Comparison of ENCODE assay signal across 8 cellular contexts in the genomic region with DNA sequence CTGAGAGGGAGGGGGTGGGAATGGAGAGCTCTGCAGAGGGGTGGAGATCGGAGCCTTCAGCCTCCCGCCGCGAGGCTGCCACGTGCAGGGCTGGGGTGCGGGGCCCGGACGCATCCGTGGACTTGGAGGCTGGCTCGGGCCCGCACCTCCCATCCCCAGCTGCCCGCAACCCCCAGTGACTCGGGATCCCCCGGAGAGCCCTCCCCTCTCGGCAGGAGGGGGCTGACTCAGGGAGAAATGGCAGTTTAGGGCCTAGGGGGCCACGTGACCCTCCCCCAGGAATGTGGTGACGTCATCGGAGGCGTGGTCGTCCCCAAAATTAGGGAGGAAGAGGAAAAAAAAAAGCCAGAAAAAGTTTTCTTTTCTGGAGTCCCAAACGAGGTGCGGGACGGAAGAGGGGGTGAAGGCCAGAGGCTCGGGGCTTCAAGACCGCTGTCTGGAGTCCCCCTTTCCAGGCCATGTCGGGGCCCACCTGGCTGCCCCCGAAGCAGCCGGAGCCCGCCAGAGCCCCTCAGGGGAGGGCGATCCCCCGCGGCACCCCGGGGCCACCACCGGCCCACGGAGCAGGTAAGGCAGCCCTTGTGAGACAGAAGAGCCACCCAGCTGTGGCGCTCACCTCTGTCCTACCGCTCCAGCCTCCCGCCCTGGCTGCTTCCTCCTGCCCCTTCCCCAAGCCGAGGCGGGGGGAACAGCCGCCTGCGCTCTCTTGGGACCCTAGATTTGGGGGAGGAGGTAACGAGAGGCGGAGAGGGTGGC. TPM values are rescaled to one million over a fixed set of nuclear protein-coding genes. Genes with fewer than 3 reads are reported as not detected.
DNase-seq lines count a peak whose midpoint lies in the region; ATAC-seq and TF ChIP-seq lines count a peak whose summit lies in the region.

A gene with protein sequence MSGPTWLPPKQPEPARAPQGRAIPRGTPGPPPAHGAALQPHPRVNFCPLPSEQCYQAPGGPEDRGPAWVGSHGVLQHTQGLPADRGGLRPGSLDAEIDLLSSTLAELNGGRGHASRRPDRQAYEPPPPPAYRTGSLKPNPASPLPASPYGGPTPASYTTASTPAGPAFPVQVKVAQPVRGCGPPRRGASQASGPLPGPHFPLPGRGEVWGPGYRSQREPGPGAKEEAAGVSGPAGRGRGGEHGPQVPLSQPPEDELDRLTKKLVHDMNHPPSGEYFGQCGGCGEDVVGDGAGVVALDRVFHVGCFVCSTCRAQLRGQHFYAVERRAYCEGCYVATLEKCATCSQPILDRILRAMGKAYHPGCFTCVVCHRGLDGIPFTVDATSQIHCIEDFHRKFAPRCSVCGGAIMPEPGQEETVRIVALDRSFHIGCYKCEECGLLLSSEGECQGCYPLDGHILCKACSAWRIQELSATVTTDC (plus strand): TSS at position 348 of the 756 bp plus-strand sequence. CDS start 111 bp downstream, at position 459.

- H3K4me1 ChIP-seq in right cardiac atrium (ENCODE audit: control insufficient read depth, insufficient read depth, low read length) (no peaks in the 10 kb centered on the region), prostate gland (replicated peaks) (peaks cover 20% of the 10 kb centered on the region)

- peak; percentile 43 for ATAC-seq in HG02678 (IDR thresholded peaks at IDR 0.05; ENCODE audit: unreplicated experiment)
- ATAC-seq in SK-N-SH treated with all-trans-retinoic acid at 6 μM for 48 hours, result peak; percentile 50
- ATAC-seq in right cardiac atrium, result peak; percentile 79
- no peak for ATAC-seq in GM19035 (IDR thresholded peaks at IDR 0.05; ENCODE audit: unreplicated experiment)

- H3K36me3 ChIP-seq in prostate gland, result peaks cover 0 to 5% of the 10 kb centered on the region in 2 donors

- H3K4me3 ChIP-seq in astrocyte of the cerebellum (ENCODE audit: low read depth, low read length) (peak within 1 kb of the TSS; percentile 97), right cardiac atrium (ENCODE audit: low read length) (peak within 1 kb of the TSS; percentile 89), prostate gland (peak within 1 kb of the TSS; percentile 41 to 57)

- intact Hi-C loops in right cardiac atrium (cut with DNase I) (no loop called here), prostate gland (cut with DNase I) (no loop called here)

- peak within 1 kb of the TSS; percentile 85 for H3K27ac ChIP-seq in right cardiac atrium (ENCODE audit: low read length)
- H3K27ac ChIP-seq in prostate gland, result peak within 1 kb of the TSS; percentile 86 to 98

- under 1% methylated on average over 44 of the region's 44 CpGs for whole genome bisulfite sequencing in right cardiac atrium
- 3% methylated on average over 41 of the region's 44 CpGs for WGBS in prostate gland

- H3K9me3 ChIP-seq in right cardiac atrium (ENCODE audit: control insufficient read depth, low read length) (no peaks in the 10 kb centered on the region), prostate gland (no peaks in the 10 kb centered on the region)

- DNase-seq in Caki2 (ENCODE audit: low read depth) (peak; percentile 88), astrocyte of the cerebellum (ENCODE audit: low read depth) (peak; percentile 80), right cardiac atrium (peak; percentile 94 to 97 (median 96)), prostate gland (ENCODE audit: low spot score) (peak; percentile 81), NCI-H774 (lab: John Stamatoyannopoulos, UW) (no peak)

- peak; percentile 64 for TF ChIP-seq POLR2A in prostate gland (IDR thresholded peaks at IDR 0.05)

- in situ Hi-C loops in Caki2 (cut with HindIII; ENCODE audit: low pct_unique_long_range_greater_than_20kb, low sequenced_read_pairs), result no loop called here
- in situ Hi-C loops in astrocyte of the cerebellum (cut with HindIII; ENCODE audit: low sequenced_read_pairs), result no loop called here

- H3K27me3 ChIP-seq in right cardiac atrium (ENCODE audit: control insufficient read depth, insufficient read depth), result no peaks in the 10 kb centered on the region
- H3K27me3 ChIP-seq in prostate gland (replicated peaks; ENCODE audit: insufficient read depth), result no peaks in the 10 kb centered on the region

- TF ChIP-seq CTCF in astrocyte of the cerebellum (IDR thresholded peaks at IDR 0.05; ENCODE audit: low read depth, low read length, missing control alignments) (no peak), prostate gland (IDR thresholded peaks at IDR 0.05) (no peak)

TF ChIP-seq in SK-N-SH treated with all-trans-retinoic acid at 6 μM for 48 hours, 23 proteins besides CTCF, POLR2A, EP300 and RAD21 (continues in another document):
- TF ChIP-seq, protein P1, sequence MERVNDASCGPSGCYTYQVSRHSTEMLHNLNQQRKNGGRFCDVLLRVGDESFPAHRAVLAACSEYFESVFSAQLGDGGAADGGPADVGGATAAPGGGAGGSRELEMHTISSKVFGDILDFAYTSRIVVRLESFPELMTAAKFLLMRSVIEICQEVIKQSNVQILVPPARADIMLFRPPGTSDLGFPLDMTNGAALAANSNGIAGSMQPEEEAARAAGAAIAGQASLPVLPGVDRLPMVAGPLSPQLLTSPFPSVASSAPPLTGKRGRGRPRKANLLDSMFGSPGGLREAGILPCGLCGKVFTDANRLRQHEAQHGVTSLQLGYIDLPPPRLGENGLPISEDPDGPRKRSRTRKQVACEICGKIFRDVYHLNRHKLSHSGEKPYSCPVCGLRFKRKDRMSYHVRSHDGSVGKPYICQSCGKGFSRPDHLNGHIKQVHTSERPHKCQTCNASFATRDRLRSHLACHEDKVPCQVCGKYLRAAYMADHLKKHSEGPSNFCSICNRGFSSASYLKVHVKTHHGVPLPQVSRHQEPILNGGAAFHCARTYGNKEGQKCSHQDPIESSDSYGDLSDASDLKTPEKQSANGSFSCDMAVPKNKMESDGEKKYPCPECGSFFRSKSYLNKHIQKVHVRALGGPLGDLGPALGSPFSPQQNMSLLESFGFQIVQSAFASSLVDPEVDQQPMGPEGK (CRISPR knock-in tag; IDR thresholded peaks at IDR 0.05; ENCODE audit: borderline replicate concordance), result no peak
- TF ChIP-seq, protein P2, sequence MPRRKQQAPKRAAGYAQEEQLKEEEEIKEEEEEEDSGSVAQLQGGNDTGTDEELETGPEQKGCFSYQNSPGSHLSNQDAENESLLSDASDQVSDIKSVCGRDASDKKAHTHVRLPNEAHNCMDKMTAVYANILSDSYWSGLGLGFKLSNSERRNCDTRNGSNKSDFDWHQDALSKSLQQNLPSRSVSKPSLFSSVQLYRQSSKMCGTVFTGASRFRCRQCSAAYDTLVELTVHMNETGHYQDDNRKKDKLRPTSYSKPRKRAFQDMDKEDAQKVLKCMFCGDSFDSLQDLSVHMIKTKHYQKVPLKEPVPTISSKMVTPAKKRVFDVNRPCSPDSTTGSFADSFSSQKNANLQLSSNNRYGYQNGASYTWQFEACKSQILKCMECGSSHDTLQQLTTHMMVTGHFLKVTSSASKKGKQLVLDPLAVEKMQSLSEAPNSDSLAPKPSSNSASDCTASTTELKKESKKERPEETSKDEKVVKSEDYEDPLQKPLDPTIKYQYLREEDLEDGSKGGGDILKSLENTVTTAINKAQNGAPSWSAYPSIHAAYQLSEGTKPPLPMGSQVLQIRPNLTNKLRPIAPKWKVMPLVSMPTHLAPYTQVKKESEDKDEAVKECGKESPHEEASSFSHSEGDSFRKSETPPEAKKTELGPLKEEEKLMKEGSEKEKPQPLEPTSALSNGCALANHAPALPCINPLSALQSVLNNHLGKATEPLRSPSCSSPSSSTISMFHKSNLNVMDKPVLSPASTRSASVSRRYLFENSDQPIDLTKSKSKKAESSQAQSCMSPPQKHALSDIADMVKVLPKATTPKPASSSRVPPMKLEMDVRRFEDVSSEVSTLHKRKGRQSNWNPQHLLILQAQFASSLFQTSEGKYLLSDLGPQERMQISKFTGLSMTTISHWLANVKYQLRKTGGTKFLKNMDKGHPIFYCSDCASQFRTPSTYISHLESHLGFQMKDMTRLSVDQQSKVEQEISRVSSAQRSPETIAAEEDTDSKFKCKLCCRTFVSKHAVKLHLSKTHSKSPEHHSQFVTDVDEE (CRISPR knock-in tag; IDR thresholded peaks at IDR 0.05), result no peak
- TF ChIP-seq ARNTL (CRISPR knock-in tag; IDR thresholded peaks at IDR 0.05; ENCODE audit: borderline replicate concordance, low read depth) (no peak), BACH2 (CRISPR knock-in tag; IDR thresholded peaks at IDR 0.05; ENCODE audit: borderline replicate concordance) (no peak), PPARA (CRISPR knock-in tag; IDR thresholded peaks at IDR 0.05; ENCODE audit: borderline replicate concordance) (no peak), ISL1 (CRISPR knock-in tag; IDR thresholded peaks at IDR 0.05) (no peak), CSDC2 (CRISPR knock-in tag; IDR thresholded peaks at IDR 0.05) (no peak), OSR1 (CRISPR knock-in tag; IDR thresholded peaks at IDR 0.05) (no peak), ZC3H10 (CRISPR knock-in tag; IDR thresholded peaks at IDR 0.05) (no peak), SNAI2 (CRISPR knock-in tag; IDR thresholded peaks at IDR 0.05) (no peak)
- TF ChIP-seq, protein P3, sequence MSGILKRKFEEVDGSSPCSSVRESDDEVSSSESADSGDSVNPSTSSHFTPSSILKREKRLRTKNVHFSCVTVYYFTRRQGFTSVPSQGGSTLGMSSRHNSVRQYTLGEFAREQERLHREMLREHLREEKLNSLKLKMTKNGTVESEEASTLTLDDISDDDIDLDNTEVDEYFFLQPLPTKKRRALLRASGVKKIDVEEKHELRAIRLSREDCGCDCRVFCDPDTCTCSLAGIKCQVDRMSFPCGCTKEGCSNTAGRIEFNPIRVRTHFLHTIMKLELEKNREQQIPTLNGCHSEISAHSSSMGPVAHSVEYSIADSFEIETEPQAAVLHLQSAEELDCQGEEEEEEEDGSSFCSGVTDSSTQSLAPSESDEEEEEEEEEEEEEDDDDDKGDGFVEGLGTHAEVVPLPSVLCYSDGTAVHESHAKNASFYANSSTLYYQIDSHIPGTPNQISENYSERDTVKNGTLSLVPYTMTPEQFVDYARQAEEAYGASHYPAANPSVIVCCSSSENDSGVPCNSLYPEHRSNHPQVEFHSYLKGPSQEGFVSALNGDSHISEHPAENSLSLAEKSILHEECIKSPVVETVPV (CRISPR knock-in tag; IDR thresholded peaks at IDR 0.05), result no peak

RNA-seq across cellular contexts. Expression of the gene that starts here (rescaled TPM):
- 234 and 286 TPM in 2 replicates for total RNA-seq in Caki2 (2014; rRNA removed; shearing (Covaris generic); ENCODE audit: low replicate concordance)
- total RNA-seq in right cardiac atrium (10 to 100 TPM; 34.1 to 49.6 (median 46.9) TPM), prostate gland (100 to 1,000 TPM in 1 of 2 donors, 10 to 100 TPM in 1; 65.9 to 113 TPM)
- 31.4 TPM for polyA plus RNA-seq in right cardiac atrium
